Comparison of ENCODE assay signal across 1 cellular context in the genomic region with DNA sequence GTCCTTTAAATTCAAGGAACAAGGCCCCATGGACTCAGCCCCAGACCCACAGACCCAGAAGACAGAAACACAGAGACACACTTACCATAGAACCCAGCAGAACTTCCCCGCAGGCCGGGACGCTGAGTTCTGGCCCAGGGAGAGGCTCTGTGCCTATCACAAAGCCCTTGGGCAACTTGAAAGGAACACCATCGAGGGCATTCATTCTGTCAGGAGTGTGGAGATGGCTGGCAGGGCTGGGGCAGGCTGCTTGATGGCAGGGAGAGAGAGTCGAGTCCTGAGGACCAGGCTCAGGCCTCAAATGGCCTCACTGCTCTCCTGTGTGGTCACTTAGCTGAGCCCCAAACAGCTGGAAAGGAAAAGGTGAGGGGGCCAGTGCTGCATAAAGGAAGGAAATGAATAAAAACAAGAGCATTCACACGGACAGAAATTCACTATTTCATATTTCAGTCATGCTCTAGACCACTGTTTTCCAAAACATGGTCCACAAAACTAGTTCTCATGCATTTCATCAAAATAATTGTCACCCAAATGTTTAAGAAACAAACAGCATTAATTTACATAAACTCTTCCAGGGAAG.
TF ChIP-seq lines count a peak whose summit lies in the region.

No MANE protein-coding gene starts in this region.

TF ChIP-seq in GM23338, 12 proteins besides CTCF, POLR2A, EP300 and RAD21 (continued from another document):
- TF ChIP-seq, protein P1, sequence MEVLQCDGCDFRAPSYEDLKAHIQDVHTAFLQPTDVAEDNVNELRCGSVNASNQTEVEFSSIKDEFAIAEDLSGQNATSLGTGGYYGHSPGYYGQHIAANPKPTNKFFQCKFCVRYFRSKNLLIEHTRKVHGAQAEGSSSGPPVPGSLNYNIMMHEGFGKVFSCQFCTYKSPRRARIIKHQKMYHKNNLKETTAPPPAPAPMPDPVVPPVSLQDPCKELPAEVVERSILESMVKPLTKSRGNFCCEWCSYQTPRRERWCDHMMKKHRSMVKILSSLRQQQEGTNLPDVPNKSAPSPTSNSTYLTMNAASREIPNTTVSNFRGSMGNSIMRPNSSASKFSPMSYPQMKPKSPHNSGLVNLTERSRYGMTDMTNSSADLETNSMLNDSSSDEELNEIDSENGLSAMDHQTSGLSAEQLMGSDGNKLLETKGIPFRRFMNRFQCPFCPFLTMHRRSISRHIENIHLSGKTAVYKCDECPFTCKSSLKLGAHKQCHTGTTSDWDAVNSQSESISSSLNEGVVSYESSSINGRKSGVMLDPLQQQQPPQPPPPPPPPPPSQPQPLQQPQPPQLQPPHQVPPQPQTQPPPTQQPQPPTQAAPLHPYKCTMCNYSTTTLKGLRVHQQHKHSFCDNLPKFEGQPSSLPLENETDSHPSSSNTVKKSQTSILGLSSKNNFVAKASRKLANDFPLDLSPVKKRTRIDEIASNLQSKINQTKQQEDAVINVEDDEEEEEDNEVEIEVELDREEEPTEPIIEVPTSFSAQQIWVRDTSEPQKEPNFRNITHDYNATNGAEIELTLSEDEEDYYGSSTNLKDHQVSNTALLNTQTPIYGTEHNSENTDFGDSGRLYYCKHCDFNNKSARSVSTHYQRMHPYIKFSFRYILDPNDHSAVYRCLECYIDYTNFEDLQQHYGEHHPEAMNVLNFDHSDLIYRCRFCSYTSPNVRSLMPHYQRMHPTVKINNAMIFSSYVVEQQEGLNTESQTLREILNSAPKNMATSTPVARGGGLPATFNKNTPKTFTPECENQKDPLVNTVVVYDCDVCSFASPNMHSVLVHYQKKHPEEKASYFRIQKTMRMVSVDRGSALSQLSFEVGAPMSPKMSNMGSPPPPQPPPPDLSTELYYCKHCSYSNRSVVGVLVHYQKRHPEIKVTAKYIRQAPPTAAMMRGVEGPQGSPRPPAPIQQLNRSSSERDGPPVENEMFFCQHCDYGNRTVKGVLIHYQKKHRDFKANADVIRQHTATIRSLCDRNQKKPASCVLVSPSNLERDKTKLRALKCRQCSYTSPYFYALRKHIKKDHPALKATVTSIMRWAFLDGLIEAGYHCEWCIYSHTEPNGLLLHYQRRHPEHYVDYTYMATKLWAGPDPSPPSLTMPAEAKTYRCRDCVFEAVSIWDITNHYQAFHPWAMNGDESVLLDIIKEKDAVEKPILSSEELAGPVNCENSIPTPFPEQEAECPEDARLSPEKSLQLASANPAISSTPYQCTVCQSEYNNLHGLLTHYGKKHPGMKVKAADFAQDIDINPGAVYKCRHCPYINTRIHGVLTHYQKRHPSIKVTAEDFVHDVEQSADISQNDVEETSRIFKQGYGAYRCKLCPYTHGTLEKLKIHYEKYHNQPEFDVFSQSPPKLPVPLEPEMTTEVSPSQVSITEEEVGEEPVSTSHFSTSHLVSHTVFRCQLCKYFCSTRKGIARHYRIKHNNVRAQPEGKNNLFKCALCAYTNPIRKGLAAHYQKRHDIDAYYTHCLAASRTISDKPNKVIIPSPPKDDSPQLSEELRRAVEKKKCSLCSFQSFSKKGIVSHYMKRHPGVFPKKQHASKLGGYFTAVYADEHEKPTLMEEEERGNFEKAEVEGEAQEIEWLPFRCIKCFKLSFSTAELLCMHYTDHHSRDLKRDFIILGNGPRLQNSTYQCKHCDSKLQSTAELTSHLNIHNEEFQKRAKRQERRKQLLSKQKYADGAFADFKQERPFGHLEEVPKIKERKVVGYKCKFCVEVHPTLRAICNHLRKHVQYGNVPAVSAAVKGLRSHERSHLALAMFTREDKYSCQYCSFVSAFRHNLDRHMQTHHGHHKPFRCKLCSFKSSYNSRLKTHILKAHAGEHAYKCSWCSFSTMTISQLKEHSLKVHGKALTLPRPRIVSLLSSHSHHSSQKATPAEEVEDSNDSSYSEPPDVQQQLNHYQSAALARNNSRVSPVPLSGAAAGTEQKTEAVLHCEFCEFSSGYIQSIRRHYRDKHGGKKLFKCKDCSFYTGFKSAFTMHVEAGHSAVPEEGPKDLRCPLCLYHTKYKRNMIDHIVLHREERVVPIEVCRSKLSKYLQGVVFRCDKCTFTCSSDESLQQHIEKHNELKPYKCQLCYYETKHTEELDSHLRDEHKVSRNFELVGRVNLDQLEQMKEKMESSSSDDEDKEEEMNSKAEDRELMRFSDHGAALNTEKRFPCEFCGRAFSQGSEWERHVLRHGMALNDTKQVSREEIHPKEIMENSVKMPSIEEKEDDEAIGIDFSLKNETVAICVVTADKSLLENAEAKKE (CRISPR knock-in tag; IDR thresholded peaks at IDR 0.05), result no peak
